ENCODE assay signal across 3 cellular contexts in the genomic region with DNA sequence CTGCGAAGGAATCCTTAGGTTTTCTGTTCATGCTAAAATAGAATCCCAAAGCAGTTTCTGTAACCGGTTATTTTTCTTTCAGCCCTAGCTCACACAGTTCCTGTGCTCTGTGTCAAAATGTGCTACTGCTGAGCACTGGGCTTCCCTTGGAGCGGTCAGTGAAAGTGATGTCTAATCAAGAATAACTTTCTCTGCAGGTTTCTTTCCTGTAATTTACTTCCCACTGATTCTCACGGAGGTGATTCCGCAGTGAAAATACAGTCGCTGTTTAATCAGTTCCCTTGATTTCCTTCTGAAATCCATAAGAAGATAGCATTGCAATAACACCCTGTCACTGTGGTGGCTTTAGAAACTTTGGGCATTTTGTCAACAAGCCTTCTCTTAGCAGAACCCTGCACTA.
TF ChIP-seq lines count a peak whose summit lies in the region.

No MANE protein-coding gene starts in this region.

TF ChIP-seq in GM23338, 12 proteins besides CTCF, POLR2A, EP300 and RAD21 (continues in another document):
- TF ChIP-seq NANOG (IDR thresholded peaks at IDR 0.05; ENCODE audit: borderline replicate concordance) (no peak), POLR2AphosphoS5 (IDR thresholded peaks at IDR 0.05; ENCODE audit: low read depth) (no peak), EZH2phosphoT487 (IDR thresholded peaks at IDR 0.05; ENCODE audit: unreplicated experiment) (no peak), ZNF331 (CRISPR knock-in tag; IDR thresholded peaks at IDR 0.05; ENCODE audit: low read depth) (no peak), JUNB (IDR thresholded peaks at IDR 0.05; ENCODE audit: unreplicated experiment) (no peak), CREB1 (CRISPR knock-in tag; IDR thresholded peaks at IDR 0.05; ENCODE audit: low read depth) (no peak), ZNF114 (CRISPR knock-in tag; IDR thresholded peaks at IDR 0.05) (no peak)
- TF ChIP-seq, protein P1, sequence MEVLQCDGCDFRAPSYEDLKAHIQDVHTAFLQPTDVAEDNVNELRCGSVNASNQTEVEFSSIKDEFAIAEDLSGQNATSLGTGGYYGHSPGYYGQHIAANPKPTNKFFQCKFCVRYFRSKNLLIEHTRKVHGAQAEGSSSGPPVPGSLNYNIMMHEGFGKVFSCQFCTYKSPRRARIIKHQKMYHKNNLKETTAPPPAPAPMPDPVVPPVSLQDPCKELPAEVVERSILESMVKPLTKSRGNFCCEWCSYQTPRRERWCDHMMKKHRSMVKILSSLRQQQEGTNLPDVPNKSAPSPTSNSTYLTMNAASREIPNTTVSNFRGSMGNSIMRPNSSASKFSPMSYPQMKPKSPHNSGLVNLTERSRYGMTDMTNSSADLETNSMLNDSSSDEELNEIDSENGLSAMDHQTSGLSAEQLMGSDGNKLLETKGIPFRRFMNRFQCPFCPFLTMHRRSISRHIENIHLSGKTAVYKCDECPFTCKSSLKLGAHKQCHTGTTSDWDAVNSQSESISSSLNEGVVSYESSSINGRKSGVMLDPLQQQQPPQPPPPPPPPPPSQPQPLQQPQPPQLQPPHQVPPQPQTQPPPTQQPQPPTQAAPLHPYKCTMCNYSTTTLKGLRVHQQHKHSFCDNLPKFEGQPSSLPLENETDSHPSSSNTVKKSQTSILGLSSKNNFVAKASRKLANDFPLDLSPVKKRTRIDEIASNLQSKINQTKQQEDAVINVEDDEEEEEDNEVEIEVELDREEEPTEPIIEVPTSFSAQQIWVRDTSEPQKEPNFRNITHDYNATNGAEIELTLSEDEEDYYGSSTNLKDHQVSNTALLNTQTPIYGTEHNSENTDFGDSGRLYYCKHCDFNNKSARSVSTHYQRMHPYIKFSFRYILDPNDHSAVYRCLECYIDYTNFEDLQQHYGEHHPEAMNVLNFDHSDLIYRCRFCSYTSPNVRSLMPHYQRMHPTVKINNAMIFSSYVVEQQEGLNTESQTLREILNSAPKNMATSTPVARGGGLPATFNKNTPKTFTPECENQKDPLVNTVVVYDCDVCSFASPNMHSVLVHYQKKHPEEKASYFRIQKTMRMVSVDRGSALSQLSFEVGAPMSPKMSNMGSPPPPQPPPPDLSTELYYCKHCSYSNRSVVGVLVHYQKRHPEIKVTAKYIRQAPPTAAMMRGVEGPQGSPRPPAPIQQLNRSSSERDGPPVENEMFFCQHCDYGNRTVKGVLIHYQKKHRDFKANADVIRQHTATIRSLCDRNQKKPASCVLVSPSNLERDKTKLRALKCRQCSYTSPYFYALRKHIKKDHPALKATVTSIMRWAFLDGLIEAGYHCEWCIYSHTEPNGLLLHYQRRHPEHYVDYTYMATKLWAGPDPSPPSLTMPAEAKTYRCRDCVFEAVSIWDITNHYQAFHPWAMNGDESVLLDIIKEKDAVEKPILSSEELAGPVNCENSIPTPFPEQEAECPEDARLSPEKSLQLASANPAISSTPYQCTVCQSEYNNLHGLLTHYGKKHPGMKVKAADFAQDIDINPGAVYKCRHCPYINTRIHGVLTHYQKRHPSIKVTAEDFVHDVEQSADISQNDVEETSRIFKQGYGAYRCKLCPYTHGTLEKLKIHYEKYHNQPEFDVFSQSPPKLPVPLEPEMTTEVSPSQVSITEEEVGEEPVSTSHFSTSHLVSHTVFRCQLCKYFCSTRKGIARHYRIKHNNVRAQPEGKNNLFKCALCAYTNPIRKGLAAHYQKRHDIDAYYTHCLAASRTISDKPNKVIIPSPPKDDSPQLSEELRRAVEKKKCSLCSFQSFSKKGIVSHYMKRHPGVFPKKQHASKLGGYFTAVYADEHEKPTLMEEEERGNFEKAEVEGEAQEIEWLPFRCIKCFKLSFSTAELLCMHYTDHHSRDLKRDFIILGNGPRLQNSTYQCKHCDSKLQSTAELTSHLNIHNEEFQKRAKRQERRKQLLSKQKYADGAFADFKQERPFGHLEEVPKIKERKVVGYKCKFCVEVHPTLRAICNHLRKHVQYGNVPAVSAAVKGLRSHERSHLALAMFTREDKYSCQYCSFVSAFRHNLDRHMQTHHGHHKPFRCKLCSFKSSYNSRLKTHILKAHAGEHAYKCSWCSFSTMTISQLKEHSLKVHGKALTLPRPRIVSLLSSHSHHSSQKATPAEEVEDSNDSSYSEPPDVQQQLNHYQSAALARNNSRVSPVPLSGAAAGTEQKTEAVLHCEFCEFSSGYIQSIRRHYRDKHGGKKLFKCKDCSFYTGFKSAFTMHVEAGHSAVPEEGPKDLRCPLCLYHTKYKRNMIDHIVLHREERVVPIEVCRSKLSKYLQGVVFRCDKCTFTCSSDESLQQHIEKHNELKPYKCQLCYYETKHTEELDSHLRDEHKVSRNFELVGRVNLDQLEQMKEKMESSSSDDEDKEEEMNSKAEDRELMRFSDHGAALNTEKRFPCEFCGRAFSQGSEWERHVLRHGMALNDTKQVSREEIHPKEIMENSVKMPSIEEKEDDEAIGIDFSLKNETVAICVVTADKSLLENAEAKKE (CRISPR knock-in tag; IDR thresholded peaks at IDR 0.05) = no peak

TF ChIP-seq in WTC11, 78 proteins besides CTCF, POLR2A, EP300 and RAD21 (continues in another document):
- TF ChIP-seq, protein P2, sequence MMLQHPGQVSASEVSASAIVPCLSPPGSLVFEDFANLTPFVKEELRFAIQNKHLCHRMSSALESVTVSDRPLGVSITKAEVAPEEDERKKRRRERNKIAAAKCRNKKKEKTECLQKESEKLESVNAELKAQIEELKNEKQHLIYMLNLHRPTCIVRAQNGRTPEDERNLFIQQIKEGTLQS (CRISPR knock-in tag; conservative IDR thresholded peaks at IDR 0.05) = no peak
- TF ChIP-seq, protein P3, sequence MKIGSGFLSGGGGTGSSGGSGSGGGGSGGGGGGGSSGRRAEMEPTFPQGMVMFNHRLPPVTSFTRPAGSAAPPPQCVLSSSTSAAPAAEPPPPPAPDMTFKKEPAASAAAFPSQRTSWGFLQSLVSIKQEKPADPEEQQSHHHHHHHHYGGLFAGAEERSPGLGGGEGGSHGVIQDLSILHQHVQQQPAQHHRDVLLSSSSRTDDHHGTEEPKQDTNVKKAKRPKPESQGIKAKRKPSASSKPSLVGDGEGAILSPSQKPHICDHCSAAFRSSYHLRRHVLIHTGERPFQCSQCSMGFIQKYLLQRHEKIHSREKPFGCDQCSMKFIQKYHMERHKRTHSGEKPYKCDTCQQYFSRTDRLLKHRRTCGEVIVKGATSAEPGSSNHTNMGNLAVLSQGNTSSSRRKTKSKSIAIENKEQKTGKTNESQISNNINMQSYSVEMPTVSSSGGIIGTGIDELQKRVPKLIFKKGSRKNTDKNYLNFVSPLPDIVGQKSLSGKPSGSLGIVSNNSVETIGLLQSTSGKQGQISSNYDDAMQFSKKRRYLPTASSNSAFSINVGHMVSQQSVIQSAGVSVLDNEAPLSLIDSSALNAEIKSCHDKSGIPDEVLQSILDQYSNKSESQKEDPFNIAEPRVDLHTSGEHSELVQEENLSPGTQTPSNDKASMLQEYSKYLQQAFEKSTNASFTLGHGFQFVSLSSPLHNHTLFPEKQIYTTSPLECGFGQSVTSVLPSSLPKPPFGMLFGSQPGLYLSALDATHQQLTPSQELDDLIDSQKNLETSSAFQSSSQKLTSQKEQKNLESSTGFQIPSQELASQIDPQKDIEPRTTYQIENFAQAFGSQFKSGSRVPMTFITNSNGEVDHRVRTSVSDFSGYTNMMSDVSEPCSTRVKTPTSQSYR (CRISPR knock-in tag; IDR thresholded peaks at IDR 0.05) = no peak
- TF ChIP-seq ZNF423 (CRISPR knock-in tag; IDR thresholded peaks at IDR 0.05) (no peak), FOXP1 (CRISPR knock-in tag; IDR thresholded peaks at IDR 0.05; ENCODE audit: borderline replicate concordance) (no peak), ZBTB21 (CRISPR knock-in tag; IDR thresholded peaks at IDR 0.05; ENCODE audit: borderline replicate concordance) (no peak), NR2C2 (CRISPR knock-in tag; IDR thresholded peaks at IDR 0.05) (no peak), GRHL2 (CRISPR knock-in tag; IDR thresholded peaks at IDR 0.05; ENCODE audit: insufficient replicate concordance, severe bottlenecking) (no peak), GABPB1 (CRISPR knock-in tag; IDR thresholded peaks at IDR 0.05) (no peak)
- TF ChIP-seq, protein P4, sequence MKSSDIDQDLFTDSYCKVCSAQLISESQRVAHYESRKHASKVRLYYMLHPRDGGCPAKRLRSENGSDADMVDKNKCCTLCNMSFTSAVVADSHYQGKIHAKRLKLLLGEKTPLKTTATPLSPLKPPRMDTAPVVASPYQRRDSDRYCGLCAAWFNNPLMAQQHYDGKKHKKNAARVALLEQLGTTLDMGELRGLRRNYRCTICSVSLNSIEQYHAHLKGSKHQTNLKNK (CRISPR knock-in tag; IDR thresholded peaks at IDR 0.05) = no peak
- TF ChIP-seq, protein P5, sequence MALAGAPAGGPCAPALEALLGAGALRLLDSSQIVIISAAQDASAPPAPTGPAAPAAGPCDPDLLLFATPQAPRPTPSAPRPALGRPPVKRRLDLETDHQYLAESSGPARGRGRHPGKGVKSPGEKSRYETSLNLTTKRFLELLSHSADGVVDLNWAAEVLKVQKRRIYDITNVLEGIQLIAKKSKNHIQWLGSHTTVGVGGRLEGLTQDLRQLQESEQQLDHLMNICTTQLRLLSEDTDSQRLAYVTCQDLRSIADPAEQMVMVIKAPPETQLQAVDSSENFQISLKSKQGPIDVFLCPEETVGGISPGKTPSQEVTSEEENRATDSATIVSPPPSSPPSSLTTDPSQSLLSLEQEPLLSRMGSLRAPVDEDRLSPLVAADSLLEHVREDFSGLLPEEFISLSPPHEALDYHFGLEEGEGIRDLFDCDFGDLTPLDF (CRISPR knock-in tag; IDR thresholded peaks at IDR 0.05) = no peak
- TF ChIP-seq, protein P6, sequence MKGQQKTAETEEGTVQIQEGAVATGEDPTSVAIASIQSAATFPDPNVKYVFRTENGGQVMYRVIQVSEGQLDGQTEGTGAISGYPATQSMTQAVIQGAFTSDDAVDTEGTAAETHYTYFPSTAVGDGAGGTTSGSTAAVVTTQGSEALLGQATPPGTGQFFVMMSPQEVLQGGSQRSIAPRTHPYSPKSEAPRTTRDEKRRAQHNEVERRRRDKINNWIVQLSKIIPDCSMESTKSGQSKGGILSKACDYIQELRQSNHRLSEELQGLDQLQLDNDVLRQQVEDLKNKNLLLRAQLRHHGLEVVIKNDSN (CRISPR knock-in tag; IDR thresholded peaks at IDR 0.05) = no peak

TF ChIP-seq in H1, 55 proteins besides CTCF, POLR2A, EP300 and RAD21:
- TF ChIP-seq KDM4A (IDR thresholded peaks at IDR 0.05; ENCODE audit: low read depth, low read length, severe bottlenecking) = no peak
- no peak for TF ChIP-seq CHD1 (IDR thresholded peaks at IDR 0.05; ENCODE audit: low read depth, low read length)
- TF ChIP-seq TCF12 (IDR thresholded peaks at IDR 0.05; ENCODE audit: low read depth, low read length) = no peak
- TF ChIP-seq FOSL1 (IDR thresholded peaks at IDR 0.05; ENCODE audit: insufficient read depth, low read depth, low read length) = no peak
- no peak for TF ChIP-seq GABPA (IDR thresholded peaks at IDR 0.05; ENCODE audit: borderline replicate concordance, insufficient read depth, low read length)
- TF ChIP-seq CHD2 (IDR thresholded peaks at IDR 0.05; ENCODE audit: low read length) = no peak
- no peak for TF ChIP-seq SUZ12 (IDR thresholded peaks at IDR 0.05; ENCODE audit: low read length)
- no peak for TF ChIP-seq HDAC6 (IDR thresholded peaks at IDR 0.05; ENCODE audit: low read depth, low read length)
- no peak for TF ChIP-seq SIRT6 (IDR thresholded peaks at IDR 0.05; ENCODE audit: low read length)
- TF ChIP-seq, protein P7, sequence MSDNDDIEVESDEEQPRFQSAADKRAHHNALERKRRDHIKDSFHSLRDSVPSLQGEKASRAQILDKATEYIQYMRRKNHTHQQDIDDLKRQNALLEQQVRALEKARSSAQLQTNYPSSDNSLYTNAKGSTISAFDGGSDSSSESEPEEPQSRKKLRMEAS (IDR thresholded peaks at IDR 0.05) = no peak
- TF ChIP-seq CBX5 (IDR thresholded peaks at IDR 0.05; ENCODE audit: low read depth, low read length) = no peak
- TF ChIP-seq SIX5 (IDR thresholded peaks at IDR 0.05; ENCODE audit: low read depth, low read length) = no peak
- TF ChIP-seq KDM1A (IDR thresholded peaks at IDR 0.05; ENCODE audit: borderline replicate concordance, low read length) = no peak
- no peak for TF ChIP-seq GTF2F1 (IDR thresholded peaks at IDR 0.05; ENCODE audit: borderline replicate concordance, low read depth, low read length)
